Comparison of ENCODE assay signal across 29 cellular contexts in genomic region chr19:315811-316210, GRCh38. TPM values are rescaled to one million over a fixed set of nuclear protein-coding genes. Genes with fewer than 3 reads are reported as not detected.
"Had no signal": no experiment of that assay in that cellular context is flagged by ENCODE, and none has a peak within 500 bp of the region (broad histone marks: within the 10 kb centered on the region; RNA-seq: fewer than 3 reads in every experiment).

No MANE protein-coding gene starts in this region.

- H3K4me3 Mint-ChIP-seq: activated CD4-positive, alpha-beta memory T cell treated with anti-CD3 and anti-CD28 coated beads for 36 hours; activated CD4-positive, alpha-beta T cell treated with anti-CD3 and anti-CD28 coated beads, Interleukin-2, amount 10 ng/mL, durations not matched to agents 24 days and 14 days; activated naive CD8-positive, alpha-beta T cell; effector memory CD8-positive, alpha-beta T cell; mesothelial cell of epicardium; nephron progenitor cell had no signal

- H3K27ac ChIP-seq: coronary artery, neutrophil, prostate gland, suprapubic skin, tibial artery, VCaP had no signal

- FAIRE-seq: TTC549 had no signal

- H3K36me3 ChIP-seq: neutrophil had no signal

- H3K9me3 Mint-ChIP-seq: activated CD4-positive, alpha-beta memory T cell treated with anti-CD3 and anti-CD28 coated beads for 36 hours; activated CD4-positive, alpha-beta T cell treated with anti-CD3 and anti-CD28 coated beads, Interleukin-2, amount 10 ng/mL, durations not matched to agents 24 days and 14 days; activated T-helper 2 cell treated with anti-CD3 and anti-CD28 coated beads, Interferon-gamma antibody, Interleukin-2, Interleukin-4, amounts not matched to agents 10 μg/mL and 5 μg/mL and 100 μg/mL, durations not matched to agents 14 hours and 24 hours and 36 hours; effector memory CD8-positive, alpha-beta T cell had no signal

- H3K27ac Mint-ChIP-seq: activated CD4-positive, alpha-beta memory T cell treated with anti-CD3 and anti-CD28 coated beads for 36 hours; activated CD4-positive, alpha-beta T cell treated with anti-CD3 and anti-CD28 coated beads, Interleukin-2, amount 10 ng/mL, durations not matched to agents 24 days and 14 days; activated naive CD8-positive, alpha-beta T cell; activated T-helper 2 cell treated with anti-CD3 and anti-CD28 coated beads, Interferon-gamma antibody, Interleukin-2, Interleukin-4, amounts not matched to agents 10 μg/mL and 5 μg/mL and 100 μg/mL, durations not matched to agents 14 hours and 24 hours and 36 hours; effector memory CD8-positive, alpha-beta T cell; mesothelial cell of epicardium had no signal

- H3K4me3 ChIP-seq: coronary artery, heart left ventricle, left lung, prostate gland, smooth muscle cell, suprapubic skin, tibial artery had no signal

- DNase-seq: activated CD4-positive, alpha-beta memory T cell treated with anti-CD3 and anti-CD28 coated beads for 36 hours; activated CD4-positive, alpha-beta T cell treated with anti-CD3 and anti-CD28 coated beads, Interleukin-2, amount 10 ng/mL, durations not matched to agents 24 days and 14 days; activated T-cell treated with anti-CD3 and anti-CD28 coated beads, Interleukin-2, amount 50 U/mL, for 48 hours; anterior cingulate cortex; cerebellar nuclear complex; effector memory CD8-positive, alpha-beta T cell; foreskin fibroblast; heart left ventricle; left lung; naive B cell; nephron progenitor cell; retina; stimulated activated CD4-positive, alpha-beta T cell treated with anti-CD3 and anti-CD28 coated beads, Interleukin-15, amount 100 ng/mL, for 24 hours; stimulated activated CD4-positive, alpha-beta T cell treated with anti-CD3 and anti-CD28 coated beads, Interleukin-2, amount 100 ng/mL, for 24 hours; stimulated activated naive CD4-positive, alpha-beta T cell; T-helper 9 cell had no signal

- ATAC-seq: activated CD4-positive, CD25-positive, alpha-beta regulatory T cell treated with anti-CD3 and anti-CD28 coated beads, Interleukin-2, amount 50 U/mL, for 24 hours; effector memory CD8-positive, alpha-beta T cell; esophagus mucosa; heart left ventricle; left lung had no signal

- H3K4me1 Mint-ChIP-seq: activated CD4-positive, alpha-beta T cell treated with anti-CD3 and anti-CD28 coated beads, Interleukin-2, amount 10 ng/mL, durations not matched to agents 24 days and 14 days; mesothelial cell of epicardium had no signal

- H3K27me3 Mint-ChIP-seq: activated CD4-positive, alpha-beta memory T cell treated with anti-CD3 and anti-CD28 coated beads for 36 hours; activated CD4-positive, alpha-beta T cell treated with anti-CD3 and anti-CD28 coated beads, Interleukin-2, amount 10 ng/mL, durations not matched to agents 24 days and 14 days; activated naive CD8-positive, alpha-beta T cell; effector memory CD8-positive, alpha-beta T cell; naive B cell had no signal

- H3K4me2 ChIP-seq: smooth muscle cell had no signal

- H3K9me3 ChIP-seq: neutrophil, prostate gland, suprapubic skin, tibial artery had no signal

- H3K27me3 ChIP-seq: heart left ventricle, left lung, neutrophil, suprapubic skin, tibial artery had no signal

- H3K4me1 ChIP-seq: prostate gland, suprapubic skin, tibial artery had no signal

RNA-seq across cellular contexts. Expression of gene PLPP2, which starts 24.6 kb away (rescaled TPM):
- total RNA-seq: activated T-helper 2 cell treated with anti-CD3 and anti-CD28 coated beads, Interferon-gamma antibody, Interleukin-2, Interleukin-4, amounts not matched to agents 10 μg/mL and 5 μg/mL and 100 μg/mL, durations not matched to agents 14 hours and 24 hours and 36 hours had no signal
